ENCODE assay signal across 10 cellular contexts in genomic region chr20:49385471-49385870, GRCh38.
DNase-seq lines count a peak whose midpoint lies in the region; ATAC-seq and TF ChIP-seq lines count a peak whose summit lies in the region.
"Had no signal": no experiment of that assay in that cellular context is flagged by ENCODE, and none has a peak within 500 bp of the region (broad histone marks: within the 10 kb centered on the region; RNA-seq: fewer than 3 reads in every experiment).

No MANE protein-coding gene starts in this region.

- H3K4me1 ChIP-seq in transverse colon = peaks cover 0 to 26% (median 13%) of the 10 kb centered on the region in 4 donors

- H3K4me3 ChIP-seq in cardiac fibroblast (replicated peaks in 1 of 2; ENCODE audit: low read depth in 2 of 2, low read length in 2 of 2) = no peak overlapping the region
- no peak overlapping the region for H3K4me3 ChIP-seq in transverse colon
- H3K4me3 ChIP-seq: lung had no signal

- no peak for DNase-seq in activated T-cell treated with anti-CD3 and anti-CD28 coated beads, Interleukin-2, amount 50 U/mL, for 4 hours
- no peak for DNase-seq in activated T-cell treated with anti-CD3 and anti-CD28 coated beads for 4 hours
- peak; percentile 52 for DNase-seq in NCI-H226
- DNase-seq in cardiac fibroblast (ENCODE audit: low read depth in 2 of 2) = peak; percentile 47 to 58
- DNase-seq in putamen (ENCODE audit: low spot score) = peak; percentile 26
- DNase-seq in kidney glomerular epithelial cell (lab: John Stamatoyannopoulos, UW) = no peak
- no peak for DNase-seq in activated naive CD4-positive, alpha-beta T cell treated with anti-CD3 and anti-CD28 coated beads, Interleukin-2, amount 10 ng/mL, durations not matched to agents 7 days and 5 days
- no peak for DNase-seq in transverse colon

- no peak overlapping the region for H3K4me3 Mint-ChIP-seq in activated T-cell treated with anti-CD3 and anti-CD28 coated beads, Interleukin-2, amount 50 U/mL, for 4 hours
- no peak overlapping the region for H3K4me3 Mint-ChIP-seq in activated naive CD4-positive, alpha-beta T cell treated with anti-CD3 and anti-CD28 coated beads, Interleukin-2, amount 10 ng/mL, durations not matched to agents 7 days and 5 days

- 60% methylated on average over 1 of the region's 1 CpG; no CpG with 5 or more reads in 1 of the 2 donors for WGBS in transverse colon (ENCODE audit: low coverage in 1 of 2), 2 donors

- no peaks in the 10 kb centered on the region for H3K9me3 Mint-ChIP-seq in activated T-cell treated with anti-CD3 and anti-CD28 coated beads, Interleukin-2, amount 50 U/mL, for 4 hours
- no peaks in the 10 kb centered on the region for H3K9me3 Mint-ChIP-seq in activated naive CD4-positive, alpha-beta T cell treated with anti-CD3 and anti-CD28 coated beads, Interleukin-2, amount 10 ng/mL, durations not matched to agents 7 days and 5 days

- no peak overlapping the region for H3K27ac Mint-ChIP-seq in activated naive CD4-positive, alpha-beta T cell treated with anti-CD3 and anti-CD28 coated beads, Interleukin-2, amount 10 ng/mL, durations not matched to agents 7 days and 5 days

- H3K27me3 ChIP-seq in transverse colon = peaks cover 4% of the 10 kb centered on the region

- H3K27me3 Mint-ChIP-seq in activated T-cell treated with anti-CD3 and anti-CD28 coated beads, Interleukin-2, amount 50 U/mL, for 4 hours (ENCODE audit: low read depth) = peaks cover 38% of the 10 kb centered on the region
- peaks cover 41% of the 10 kb centered on the region for H3K27me3 Mint-ChIP-seq in activated naive CD4-positive, alpha-beta T cell treated with anti-CD3 and anti-CD28 coated beads, Interleukin-2, amount 10 ng/mL, durations not matched to agents 7 days and 5 days

- no peak for TF ChIP-seq POLR2A in transverse colon (IDR thresholded peaks at IDR 0.05)

- H3K4me1 Mint-ChIP-seq in activated T-cell treated with anti-CD3 and anti-CD28 coated beads, Interleukin-2, amount 50 U/mL, for 4 hours (ENCODE audit: low read depth) = no peaks in the 10 kb centered on the region
- H3K4me1 Mint-ChIP-seq in activated naive CD4-positive, alpha-beta T cell treated with anti-CD3 and anti-CD28 coated beads, Interleukin-2, amount 10 ng/mL, durations not matched to agents 7 days and 5 days = no peaks in the 10 kb centered on the region

- intact Hi-C loops in transverse colon (cut with DNase I; ENCODE audit: low total_unique reads) = no loop called here

- CTCF ChIA-PET in activated naive CD4-positive, alpha-beta T cell treated with anti-CD3 and anti-CD28 coated beads, Interleukin-2, amount 10 ng/mL, durations not matched to agents 7 days and 5 days (lab: Charles Lee) = interaction anchor here (0.7 to 2.8 kb wide), 16 partner anchors 8 to 294 kb away, joined by 3 to 16 read pairs (median 4); no protein-coding TSS in a partner anchor

- H3K9me3 ChIP-seq in transverse colon = no peaks in the 10 kb centered on the region

- in situ Hi-C loops in transverse colon (cut with MboI; ENCODE audit: low pct_ligation_motif_present in 1 of 4, low pct_unique_long_range_greater_than_20kb in 1 of 4, low sequenced_read_pairs in 3 of 4) = loop anchor here in 1 of 4 donors (10.0 kb wide), 1 partner anchor 99 kb away; the partner anchor contains the start of gene KCNB1

- peak overlapping the region in 1 of 4 donors; percentile 68 for H3K27ac ChIP-seq in transverse colon
- H3K27ac ChIP-seq: VCaP had no signal

- no peak for TF ChIP-seq CTCF in cardiac fibroblast (IDR thresholded peaks at IDR 0.05; ENCODE audit: low read depth, low read length)
- no peak for TF ChIP-seq CTCF in transverse colon (IDR thresholded peaks at IDR 0.05)

- peak; percentile 54 to 66 for ATAC-seq in activated T-cell treated with anti-CD3 and anti-CD28 coated beads, Interleukin-2, amount 50 U/mL, for 4 hours

- no peaks in the 10 kb centered on the region for H3K36me3 Mint-ChIP-seq in activated T-cell treated with anti-CD3 and anti-CD28 coated beads, Interleukin-2, amount 50 U/mL, for 4 hours (ENCODE audit: insufficient read depth)
- no peaks in the 10 kb centered on the region for H3K36me3 Mint-ChIP-seq in activated naive CD4-positive, alpha-beta T cell treated with anti-CD3 and anti-CD28 coated beads, Interleukin-2, amount 10 ng/mL, durations not matched to agents 7 days and 5 days

- no peak for TF ChIP-seq EP300 in transverse colon (IDR thresholded peaks at IDR 0.05; ENCODE audit: low read depth)

- no peaks in the 10 kb centered on the region for H3K36me3 ChIP-seq in transverse colon

Comparison
In these comparisons a context has a peak if more than half of its experiments do, and no peak if none do; other contexts are left out.
1. DNase-seq: peak in NCI-H226 (single experiment), cardiac fibroblast (2 of 2) and putamen (single experiment); none in activated T-cell treated with anti-CD3 and anti-CD28 coated beads, Interleukin-2, amount 50 U/mL, for 4 hours (single experiment), activated T-cell treated with anti-CD3 and anti-CD28 coated beads for 4 hours (single experiment), kidney glomerular epithelial cell (single experiment), activated naive CD4-positive, alpha-beta T cell treated with anti-CD3 and anti-CD28 coated beads, Interleukin-2, amount 10 ng/mL, durations not matched to agents 7 days and 5 days (single experiment) and transverse colon (single experiment).